9 cellular contexts compared by ENCODE assay signal in the genomic region with DNA sequence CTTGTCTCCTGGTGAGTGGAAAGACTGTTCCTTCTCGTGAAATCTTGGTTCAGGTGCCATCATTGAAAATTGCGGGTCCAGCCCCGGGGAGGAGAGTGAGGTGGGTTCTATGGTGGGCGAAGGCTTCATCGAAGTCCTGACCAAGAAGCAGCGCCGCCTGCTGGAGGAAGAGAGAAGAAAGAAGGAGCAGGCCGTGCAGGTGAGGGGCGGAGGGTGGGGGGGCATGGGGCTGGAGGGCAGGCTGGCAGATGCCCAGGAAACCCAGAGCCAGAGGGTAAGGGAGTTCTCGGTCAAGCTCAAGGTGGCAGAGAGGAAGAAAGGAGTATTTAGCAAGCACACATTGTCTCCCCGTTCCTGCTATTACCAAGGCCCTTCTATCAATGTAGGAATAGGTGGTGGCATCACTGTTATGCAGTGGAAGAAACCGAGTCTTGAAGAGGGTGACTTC. TPM values are rescaled to one million over a fixed set of nuclear protein-coding genes. Genes with fewer than 3 reads are reported as not detected.
DNase-seq lines count a peak whose midpoint lies in the region; ATAC-seq and TF ChIP-seq lines count a peak whose summit lies in the region.
"Had no signal": no experiment of that assay in that cellular context is flagged by ENCODE, and none has a peak within 500 bp of the region (broad histone marks: within the 10 kb centered on the region; RNA-seq: fewer than 3 reads in every experiment).

No MANE protein-coding gene starts in this region.

- BruUV-seq in PC-9 (replicated peaks; lab: Mats Ljungman, UMichigan), result no TSS peak

- no peaks in the 10 kb centered on the region for H3K9me3 ChIP-seq in PC-9 (ENCODE audit: insufficient read depth, low read depth)
- H3K9me3 ChIP-seq: BLaER1 treated with 17β-estradiol and CSF1 and Interleukin-3, amounts not matched to agents 10 nM and 100 nM had no signal

- peak in 1 of 2 donors; percentile 9 for ATAC-seq in left cardiac atrium

- no peak overlapping the region for H3K4me2 ChIP-seq in PC-9
- H3K4me2 ChIP-seq: BLaER1 treated with 17β-estradiol and CSF1 and Interleukin-3, amounts not matched to agents 10 nM and 100 nM had no signal

- intact Hi-C loops in PC-9 (cut with micrococcal nuclease; ENCODE audit: unreplicated experiment), result no loop called here
- intact Hi-C loops in left cardiac atrium (cut with DNase I), result loop anchor here in 1 of 2 donors (5.0 to 10.0 kb wide), 2 partner anchors 84 to 111 kb away; partner anchors contain the start of gene PRRC2B

- H3K4me3 ChIP-seq in PC-9, result no peak overlapping the region
- H3K4me3 ChIP-seq: BLaER1 treated with 17β-estradiol and CSF1 and Interleukin-3, amounts not matched to agents 10 nM and 100 nM had no signal

- H3K79me2 ChIP-seq in PC-9 (ENCODE audit: low read depth), result peaks cover 16% of the 10 kb centered on the region; the same call in 1 of the 2 replicates

- no peak overlapping the region for H3K27ac ChIP-seq in PC-9
- H3K27ac ChIP-seq: BLaER1 treated with 17β-estradiol and CSF1 and Interleukin-3, amounts not matched to agents 10 nM and 100 nM had no signal

- TF ChIP-seq CTCF in PC-9 (conservative IDR thresholded peaks at IDR 0.05), result peak; percentile 63

- H3K36me3 ChIP-seq in PC-9 (ENCODE audit: low read depth), result peaks cover 12% of the 10 kb centered on the region

- no peak overlapping the region for H2AFZ ChIP-seq in PC-9

- CTCF ChIA-PET in PC-9 (lab: Charles Lee), result no interaction called here

- POLR2A ChIA-PET in PC-9 (lab: Charles Lee; ENCODE audit: unreplicated experiment), result no interaction called here

- H3K9me2 ChIP-seq in PC-9 (ENCODE audit: insufficient read depth), result no peaks in the 10 kb centered on the region

- H3F3A ChIP-seq in PC-9 (ENCODE audit: insufficient read depth, low read depth), result peaks cover 17% of the 10 kb centered on the region

- DNase-seq in NCI-H1092 treated with DMSO at 0.1 percent for 48 hours (lab: John Stamatoyannopoulos, UW) (peak; percentile 22), NCI-H1092 (lab: John Stamatoyannopoulos, UW) (no peak), PC-9 (peak in 1 of 2 experiments; percentile 20), left cardiac atrium (peak; percentile 55), SIG-M5 treated with dmso at 0.1 percent for 504 hours (lab: John Stamatoyannopoulos, UW; ENCODE audit: unreplicated experiment) (no peak), cortex of kidney (lab: John Stamatoyannopoulos, UW) (no peak)
- DNase-seq in activated gamma-delta T cell treated with anti-CD3 and anti-CD28 coated beads, Interleukin-2, amount 50 U/mL, for 16 hours (ENCODE audit: low read depth), result peak; percentile 43
- peak; percentile 67 to 68 for DNase-seq in stimulated activated CD4-positive, alpha-beta T cell treated with anti-CD3 and anti-CD28 coated beads, Interleukin-2, amount 100 ng/mL, for 24 hours

- no peaks in the 10 kb centered on the region for H3K4me1 ChIP-seq in PC-9 (replicated peaks; ENCODE audit: insufficient read depth)

- peaks cover 61% of the 10 kb centered on the region for H4K20me1 ChIP-seq in PC-9 (ENCODE audit: insufficient read depth)

- H3K27me3 ChIP-seq in PC-9 (ENCODE audit: insufficient read depth, low read depth), result no peaks in the 10 kb centered on the region
- H3K27me3 ChIP-seq: BLaER1 treated with 17β-estradiol and CSF1 and Interleukin-3, amounts not matched to agents 10 nM and 100 nM had no signal

RNA-seq across cellular contexts. Expression of gene POMT1, which starts 24.3 kb away (rescaled TPM):
- total RNA-seq in PC-9 (2021) (35.3 and 45.8 TPM in 2 replicates), left cardiac atrium (10 to 100 TPM; 19.1 to 20.7 TPM)

RNA-seq across cellular contexts. Expression of gene UCK1, which starts 52.6 kb away (rescaled TPM):
- 31.7 and 33.5 TPM in 2 replicates for total RNA-seq in PC-9 (2021)
- 10 to 100 TPM; 23.3 to 23.7 TPM for total RNA-seq in left cardiac atrium

Comparison
In these comparisons a context has a peak if more than half of its experiments do, and no peak if none do; other contexts are left out.
1. DNase-seq: peak in NCI-H1092 treated with DMSO at 0.1 percent for 48 hours (single experiment), activated gamma-delta T cell treated with anti-CD3 and anti-CD28 coated beads, Interleukin-2, amount 50 U/mL, for 16 hours (single experiment), left cardiac atrium (single experiment) and stimulated activated CD4-positive, alpha-beta T cell treated with anti-CD3 and anti-CD28 coated beads, Interleukin-2, amount 100 ng/mL, for 24 hours (2 of 2); none in NCI-H1092 (single experiment), SIG-M5 treated with dmso at 0.1 percent for 504 hours (single experiment) and cortex of kidney (single experiment).